ENCODE assay signal across 4 cellular contexts in genomic region chr10:125903135-125903640, GRCh38. TPM values are rescaled to one million over a fixed set of nuclear protein-coding genes. Genes with fewer than 3 reads are reported as not detected.
"Had no signal": no experiment of that assay in that cellular context is flagged by ENCODE, and none has a peak within 500 bp of the region (broad histone marks: within the 10 kb centered on the region; RNA-seq: fewer than 3 reads in every experiment).

No MANE protein-coding gene starts in this region.

RNA-seq across cellular contexts. Expression of gene FANK1, which starts 6.8 kb away (rescaled TPM):
- total RNA-seq: activated T-helper 2 cell treated with anti-CD3 and anti-CD28 coated beads, Interferon-gamma antibody, Interleukin-2, Interleukin-4, amounts not matched to agents 10 μg/mL and 5 μg/mL and 100 μg/mL, durations not matched to agents 14 hours and 24 hours and 36 hours; ascending aorta; T-helper 1 cell treated with Interleukin-12 subunit alpha and Interleukin-12 subunit beta and Interleukin-4 antibody, amounts not matched to agents 30 ng/mL and 1 ng/mL, for 36 hours had no signal
- polyA plus RNA-seq: liver had no signal
